Comparison of ENCODE assay signal across 19 cellular contexts in genomic region chrX:53984895-53985294, GRCh38.
"Had no signal": no experiment of that assay in that cellular context is flagged by ENCODE, and none has a peak within 500 bp of the region (broad histone marks: within the 10 kb centered on the region; RNA-seq: fewer than 3 reads in every experiment).

No MANE protein-coding gene starts in this region.

- DNase-seq: dermis blood vessel endothelial cell; dorsolateral prefrontal cortex; effector CD4-positive, alpha-beta T cell; effector memory CD4-positive, alpha-beta T cell; foreskin keratinocyte; heart left ventricle; hypothalamus; immature natural killer cell; islet precursor cell; left cardiac atrium; left lung; left ventricle myocardium superior; lower lobe of right lung; mesendoderm; midbrain had no signal

- H3K4me1 ChIP-seq: esophagus muscularis mucosa, foreskin keratinocyte, gastroesophageal sphincter, heart left ventricle, left lung, lower lobe of right lung had no signal

- H3K9me3 ChIP-seq: esophagus muscularis mucosa, gastroesophageal sphincter, heart left ventricle, left lung, lower lobe of right lung had no signal

- H3K27ac ChIP-seq: coronary artery, dorsolateral prefrontal cortex, esophagus muscularis mucosa, foreskin keratinocyte, gastroesophageal sphincter, heart left ventricle, hepatocyte, left lung, lower lobe of right lung had no signal

- H3K27ac Mint-ChIP-seq: immature natural killer cell had no signal

- H3K4me3 Mint-ChIP-seq: immature natural killer cell had no signal

- H3K4me2 ChIP-seq: hepatocyte had no signal

- H3K4me1 Mint-ChIP-seq: immature natural killer cell had no signal

- H3K4me3 ChIP-seq: coronary artery, dorsolateral prefrontal cortex, esophagus muscularis mucosa, gastroesophageal sphincter, heart left ventricle, hepatocyte, left lung, lower lobe of right lung had no signal

- H2AFZ ChIP-seq: hepatocyte had no signal

- H3K27me3 ChIP-seq: esophagus muscularis mucosa, foreskin keratinocyte, gastroesophageal sphincter, heart left ventricle, hepatocyte, left lung had no signal

- ATAC-seq: foreskin keratinocyte, gastroesophageal sphincter, heart left ventricle, left cardiac atrium, left lung, lower lobe of right lung had no signal
